In genomic region chr1:47409311-47410085, GRCh38 we compare ENCODE assay signal across 16 cellular contexts. TPM values are rescaled to one million over a fixed set of nuclear protein-coding genes. Genes with fewer than 3 reads are reported as not detected.
A peak's percentile ranks its signal among the peaks of the same experiment; 100 is the strongest.
DNase-seq lines count a peak whose midpoint lies in the region; ATAC-seq, FAIRE-seq and TF ChIP-seq lines count a peak whose summit lies in the region.
"Had no signal": no experiment of that assay in that cellular context is flagged by ENCODE, and none has a peak within 500 bp of the region (broad histone marks: within the 10 kb centered on the region; RNA-seq: fewer than 3 reads in every experiment).

No MANE protein-coding gene starts in this region.

- FAIRE-seq in frontal cortex (lab: Jason Lieb, UNC): no peak
- FAIRE-seq: endothelial cell of umbilical vein had no signal

- ATAC-seq in HG02588 (IDR thresholded peaks at IDR 0.05; ENCODE audit: unreplicated experiment): no peak
- no peak for ATAC-seq in GM21723 (IDR thresholded peaks at IDR 0.05; ENCODE audit: unreplicated experiment)
- ATAC-seq: activated CD8-positive, alpha-beta T cell treated with anti-CD3 and anti-CD28 coated beads, Interleukin-2, amount 10 ng/mL, durations not matched to agents 7 days and 5 days had no signal

- H3K4me1 Mint-ChIP-seq in osteocyte (ENCODE audit: unreplicated experiment): peaks cover 60% of the 10 kb centered on the region

- H3K9me3 Mint-ChIP-seq in osteocyte (ENCODE audit: unreplicated experiment): no peaks in the 10 kb centered on the region
- H3K9me3 Mint-ChIP-seq: T-helper 1 cell treated with Interleukin-12 subunit alpha and Interleukin-12 subunit beta and Interleukin-4 antibody, amounts not matched to agents 30 μg/mL and 1 μg/mL, for 36 hours had no signal

- DNase-seq in ELR (ENCODE audit: low read depth) (peak; percentile 89), T1000 (lab: John Stamatoyannopoulos, UW) (peak; percentile 4), fibroblast of pulmonary artery (ENCODE audit: low read depth) (peak; percentile 77), osteocyte (ENCODE audit: extremely low spot score, unreplicated experiment) (peak; percentile 91), NCI-H2029 treated with DMSO at 0.1 percent for 48 hours (lab: John Stamatoyannopoulos, UW) (no peak), frontal cortex (ENCODE audit: low spot score in 2 of 2) (no peak)
- DNase-seq: activated CD8-positive, alpha-beta T cell treated with anti-CD3 and anti-CD28 coated beads, Interleukin-2, amount 10 ng/mL, durations not matched to agents 7 days and 5 days; NCI-H1048; upper lobe of left lung had no signal

- no peak overlapping the region for H3K4me3 Mint-ChIP-seq in osteocyte (ENCODE audit: unreplicated experiment)
- H3K4me3 Mint-ChIP-seq: activated CD8-positive, alpha-beta T cell treated with anti-CD3 and anti-CD28 coated beads, Interleukin-2, amount 10 ng/mL, durations not matched to agents 7 days and 5 days; activated naive CD8-positive, alpha-beta T cell; T-helper 1 cell treated with Interleukin-12 subunit alpha and Interleukin-12 subunit beta and Interleukin-4 antibody, amounts not matched to agents 30 μg/mL and 1 μg/mL, for 36 hours had no signal

- H3K4me3 ChIP-seq in fibroblast of pulmonary artery (replicated peaks; ENCODE audit: low read depth, low read length): no peak overlapping the region
- H3K4me3 ChIP-seq: upper lobe of left lung had no signal

- peak overlapping the region; percentile 87 for H3K27ac Mint-ChIP-seq in osteocyte (ENCODE audit: unreplicated experiment)
- H3K27ac Mint-ChIP-seq: activated CD8-positive, alpha-beta T cell treated with anti-CD3 and anti-CD28 coated beads, Interleukin-2, amount 10 ng/mL, durations not matched to agents 7 days and 5 days; activated naive CD8-positive, alpha-beta T cell; T-helper 1 cell treated with Interleukin-12 subunit alpha and Interleukin-12 subunit beta and Interleukin-4 antibody, amounts not matched to agents 30 μg/mL and 1 μg/mL, for 36 hours had no signal

- H3K27me3 Mint-ChIP-seq in osteocyte (ENCODE audit: unreplicated experiment): no peaks in the 10 kb centered on the region

- TF ChIP-seq CTCF in fibroblast of pulmonary artery (IDR thresholded peaks at IDR 0.05; ENCODE audit: low read length, missing control alignments) (no peak), osteocyte (IDR thresholded peaks at IDR 0.05) (no peak)

- H3K36me3 Mint-ChIP-seq in osteocyte (ENCODE audit: unreplicated experiment): no peaks in the 10 kb centered on the region
- H3K36me3 Mint-ChIP-seq: activated naive CD8-positive, alpha-beta T cell had no signal

RNA-seq across cellular contexts. Expression of gene FOXE3, which starts 6.6 kb away (rescaled TPM):
- total RNA-seq in osteocyte: not detected in 2 replicates
- not detected for total RNA-seq in frontal cortex
- total RNA-seq: activated CD8-positive, alpha-beta T cell treated with anti-CD3 and anti-CD28 coated beads, Interleukin-2, amount 10 ng/mL, durations not matched to agents 7 days and 5 days; endothelial cell of umbilical vein; lower leg skin; pulmonary artery endothelial cell; upper lobe of left lung had no signal

RNA-seq across cellular contexts. Expression of gene FOXD2, which starts 28.3 kb away (rescaled TPM):
- total RNA-seq in osteocyte (1.0 and 1.5 TPM in 2 replicates), frontal cortex (under 0.01 TPM)

Comparison
In these comparisons a context has a peak if more than half of its experiments do, and no peak if none do; other contexts are left out.
1. DNase-seq: peak in ELR (single experiment), T1000 (single experiment), fibroblast of pulmonary artery (single experiment) and osteocyte (single experiment); none in NCI-H2029 treated with DMSO at 0.1 percent for 48 hours (single experiment) and frontal cortex (0 of 2).